ENCODE assay signal across 15 cellular contexts in the genomic region with DNA sequence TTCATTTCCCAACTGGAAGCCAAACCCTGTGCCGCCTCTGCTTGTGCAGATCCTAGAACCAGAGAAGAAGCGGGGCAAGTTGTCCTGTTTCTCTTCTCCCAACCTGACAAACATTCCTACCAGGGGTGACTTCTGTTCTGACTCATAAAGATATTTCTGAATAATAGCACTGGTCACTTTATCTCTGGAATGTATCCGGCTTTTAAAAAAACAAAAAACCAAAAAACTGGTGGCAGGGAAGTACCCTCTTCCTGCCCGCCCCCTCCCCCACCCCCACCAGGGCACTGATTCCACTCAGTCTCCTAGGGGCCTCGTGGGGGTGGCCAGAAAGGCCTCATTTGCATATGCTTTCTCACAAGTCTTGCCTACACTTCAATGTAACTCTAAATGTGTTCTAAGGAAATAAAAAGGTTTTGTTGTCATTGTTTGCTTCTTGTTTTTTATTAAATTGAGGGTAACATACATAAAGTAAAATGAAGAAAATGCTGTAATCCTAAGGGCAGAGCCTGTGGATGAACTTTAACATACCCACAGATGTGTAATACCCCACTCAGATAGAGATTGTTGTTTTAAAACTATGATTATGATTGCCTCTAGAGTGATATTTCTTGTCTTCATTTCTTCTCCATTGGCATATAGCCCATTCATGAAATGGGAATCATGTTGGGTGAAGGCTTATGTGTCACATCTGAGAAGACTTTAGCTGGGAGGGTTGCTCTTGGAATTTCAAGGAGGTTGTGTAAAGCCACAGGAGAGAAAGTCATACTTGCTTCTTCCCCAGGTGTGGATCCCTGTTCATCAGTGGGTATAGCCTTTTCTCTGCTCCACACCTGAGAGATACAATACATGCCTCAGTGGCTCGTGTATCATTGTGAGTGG. TPM values are rescaled to one million over a fixed set of nuclear protein-coding genes. Genes with fewer than 3 reads are reported as not detected.
DNase-seq lines count a peak whose midpoint lies in the region; ATAC-seq and TF ChIP-seq lines count a peak whose summit lies in the region.
"Had no signal": no experiment of that assay in that cellular context is flagged by ENCODE, and none has a peak within 500 bp of the region (broad histone marks: within the 10 kb centered on the region; RNA-seq: fewer than 3 reads in every experiment).

No MANE protein-coding gene starts in this region.

- 52 to 60% (median 55%) methylated on average over 6 of the region's 6 CpGs for WGBS in spleen, 5 donors

- no peak overlapping the region for H3K4me3 ChIP-seq in SK-N-MC
- H3K4me3 ChIP-seq in spleen = no peak overlapping the region
- no peak overlapping the region for H3K4me3 ChIP-seq in mucosa of descending colon
- H3K4me3 ChIP-seq: esophagus squamous epithelium, lower lobe of right lung had no signal

- intact Hi-C loops in activated CD4-positive, alpha-beta memory T cell treated with anti-CD3 and anti-CD28 coated beads for 36 hours (cut with micrococcal nuclease) = loop anchor here (2.0 kb wide), 1 partner anchor 21 kb away; no protein-coding TSS in a partner anchor
- intact Hi-C loops in spleen (cut with DNase I; ENCODE audit: low total_unique reads) (no loop called here), mucosa of descending colon (cut with DNase I, micrococcal nuclease) (no loop called here)

- no peak for DNase-seq in activated CD4-positive, alpha-beta memory T cell treated with anti-CD3 and anti-CD28 coated beads for 36 hours
- DNase-seq in activated CD4-positive, alpha-beta memory T cell treated with anti-CD3 and anti-CD28 coated beads, Interleukin-2, amount 10 ng/mL, durations not matched to agents 7 days and 5 days = no peak
- DNase-seq in SK-N-MC (ENCODE audit: low read depth, low spot score) (no peak), dermis blood vessel endothelial cell (peak; percentile 47), spleen (peak; percentile 4), hypothalamus (lab: John Stamatoyannopoulos, UW) (no peak), type B pancreatic cell (ENCODE audit: extremely low spot score, unreplicated experiment) (no peak), mucosa of descending colon (no peak)
- DNase-seq: activated CD4-positive, alpha-beta T cell treated with anti-CD3 and anti-CD28 coated beads for 48 hours; activated naive CD4-positive, alpha-beta T cell treated with anti-CD3 and anti-CD28 coated beads for 36 hours; Caco-2; esophagus squamous epithelium; lower lobe of right lung had no signal

- ATAC-seq in mucosa of descending colon = no peak
- ATAC-seq: lower lobe of right lung had no signal

- H3K4me3 Mint-ChIP-seq in activated CD4-positive, alpha-beta memory T cell treated with anti-CD3 and anti-CD28 coated beads for 36 hours = peak overlapping the region; percentile 16
- H3K4me3 Mint-ChIP-seq in activated CD4-positive, alpha-beta memory T cell treated with anti-CD3 and anti-CD28 coated beads, Interleukin-2, amount 10 ng/mL, durations not matched to agents 7 days and 5 days = no peak overlapping the region
- H3K4me3 Mint-ChIP-seq in type B pancreatic cell = no peak overlapping the region
- H3K4me3 Mint-ChIP-seq: activated naive CD4-positive, alpha-beta T cell treated with anti-CD3 and anti-CD28 coated beads for 36 hours; central memory CD8-positive, alpha-beta T cell had no signal

- H3K9me3 ChIP-seq in SK-N-MC (ENCODE audit: low read depth, low read length) (no peaks in the 10 kb centered on the region), spleen (no peaks in the 10 kb centered on the region), mucosa of descending colon (no peaks in the 10 kb centered on the region)
- H3K9me3 ChIP-seq: Caco-2, esophagus squamous epithelium, lower lobe of right lung, neutrophil had no signal

- H3K27ac Mint-ChIP-seq in activated CD4-positive, alpha-beta memory T cell treated with anti-CD3 and anti-CD28 coated beads for 36 hours = peak overlapping the region; percentile 85
- H3K27ac Mint-ChIP-seq in activated CD4-positive, alpha-beta memory T cell treated with anti-CD3 and anti-CD28 coated beads, Interleukin-2, amount 10 ng/mL, durations not matched to agents 7 days and 5 days = no peak overlapping the region
- no peak overlapping the region for H3K27ac Mint-ChIP-seq in type B pancreatic cell

- H3K36me3 ChIP-seq in SK-N-MC (ENCODE audit: insufficient read depth, low read length) (no peaks in the 10 kb centered on the region), spleen (no peaks in the 10 kb centered on the region), mucosa of descending colon (ENCODE audit: low read depth) (no peaks in the 10 kb centered on the region)
- H3K36me3 ChIP-seq: esophagus squamous epithelium, lower lobe of right lung, neutrophil had no signal

- no peaks in the 10 kb centered on the region for H3K9me3 Mint-ChIP-seq in activated CD4-positive, alpha-beta memory T cell treated with anti-CD3 and anti-CD28 coated beads for 36 hours
- H3K9me3 Mint-ChIP-seq in activated CD4-positive, alpha-beta memory T cell treated with anti-CD3 and anti-CD28 coated beads, Interleukin-2, amount 10 ng/mL, durations not matched to agents 7 days and 5 days = no peaks in the 10 kb centered on the region
- no peaks in the 10 kb centered on the region for H3K9me3 Mint-ChIP-seq in type B pancreatic cell
- H3K9me3 Mint-ChIP-seq: activated naive CD4-positive, alpha-beta T cell treated with anti-CD3 and anti-CD28 coated beads for 36 hours; central memory CD8-positive, alpha-beta T cell had no signal

- H3K27ac ChIP-seq in SK-N-MC (peak overlapping the region; percentile 3; the same call in 1 of the 2 replicates), spleen (no peak overlapping the region)
- H3K27ac ChIP-seq: lower lobe of right lung, neutrophil had no signal

- H3K36me3 Mint-ChIP-seq in activated CD4-positive, alpha-beta memory T cell treated with anti-CD3 and anti-CD28 coated beads for 36 hours = no peaks in the 10 kb centered on the region
- H3K36me3 Mint-ChIP-seq in activated CD4-positive, alpha-beta memory T cell treated with anti-CD3 and anti-CD28 coated beads, Interleukin-2, amount 10 ng/mL, durations not matched to agents 7 days and 5 days (ENCODE audit: low read depth) = no peaks in the 10 kb centered on the region
- H3K36me3 Mint-ChIP-seq in type B pancreatic cell = no peaks in the 10 kb centered on the region

- TF ChIP-seq POLR2A in spleen (IDR thresholded peaks at IDR 0.05) = no peak

- TF ChIP-seq CTCF in spleen (IDR thresholded peaks at IDR 0.05 in 8 of 11, conservative IDR thresholded peaks at IDR 0.05 in 3 of 11) (no peak), type B pancreatic cell (conservative IDR thresholded peaks at IDR 0.05) (no peak), mucosa of descending colon (IDR thresholded peaks at IDR 0.05) (no peak)

- CTCF ChIA-PET in activated CD4-positive, alpha-beta memory T cell treated with anti-CD3 and anti-CD28 coated beads for 36 hours (lab: Charles Lee) = no interaction called here
- CTCF ChIA-PET in activated CD4-positive, alpha-beta memory T cell treated with anti-CD3 and anti-CD28 coated beads, Interleukin-2, amount 10 ng/mL, durations not matched to agents 7 days and 5 days (lab: Charles Lee) = no interaction called here

- POLR2A ChIA-PET in activated CD4-positive, alpha-beta memory T cell treated with anti-CD3 and anti-CD28 coated beads for 36 hours (lab: Charles Lee) = no interaction called here
- POLR2A ChIA-PET in activated CD4-positive, alpha-beta memory T cell treated with anti-CD3 and anti-CD28 coated beads, Interleukin-2, amount 10 ng/mL, durations not matched to agents 7 days and 5 days (lab: Charles Lee) = interaction anchor here (6.6 kb wide), 1 partner anchor 29 kb away, joined by 114 read pairs; no protein-coding TSS in a partner anchor

- no peaks in the 10 kb centered on the region for H3K27me3 Mint-ChIP-seq in activated CD4-positive, alpha-beta memory T cell treated with anti-CD3 and anti-CD28 coated beads for 36 hours
- no peaks in the 10 kb centered on the region for H3K27me3 Mint-ChIP-seq in activated CD4-positive, alpha-beta memory T cell treated with anti-CD3 and anti-CD28 coated beads, Interleukin-2, amount 10 ng/mL, durations not matched to agents 7 days and 5 days
- peaks cover 2% of the 10 kb centered on the region for H3K27me3 Mint-ChIP-seq in type B pancreatic cell
- H3K27me3 Mint-ChIP-seq: central memory CD8-positive, alpha-beta T cell had no signal

- H3K9ac ChIP-seq in SK-N-MC (ENCODE audit: insufficient read length) = no peak overlapping the region

- H3K4me1 ChIP-seq in spleen = peaks cover 0 to 39% (median 18%) of the 10 kb centered on the region in 6 donors
- peaks cover 15% of the 10 kb centered on the region for H3K4me1 ChIP-seq in mucosa of descending colon (ENCODE audit: low read depth)

- peaks cover 0 to 12% (median 0%) of the 10 kb centered on the region in 7 donors for H3K27me3 ChIP-seq in spleen (replicated peaks in 1 of 7)
- H3K27me3 ChIP-seq: esophagus squamous epithelium had no signal

- peaks cover 34% of the 10 kb centered on the region for H3K4me1 Mint-ChIP-seq in activated CD4-positive, alpha-beta memory T cell treated with anti-CD3 and anti-CD28 coated beads for 36 hours (ENCODE audit: low read depth)
- H3K4me1 Mint-ChIP-seq in activated CD4-positive, alpha-beta memory T cell treated with anti-CD3 and anti-CD28 coated beads, Interleukin-2, amount 10 ng/mL, durations not matched to agents 7 days and 5 days = peaks cover 31% of the 10 kb centered on the region
- peaks cover 19% of the 10 kb centered on the region for H3K4me1 Mint-ChIP-seq in type B pancreatic cell (ENCODE audit: unreplicated experiment)

RNA-seq across cellular contexts. Expression of a gene that starts 5.3 kb away (rescaled TPM):
- 100 to 1,000 TPM; 172 to 182 TPM for total RNA-seq in activated CD4-positive, alpha-beta memory T cell treated with anti-CD3 and anti-CD28 coated beads for 36 hours
- 100 to 1,000 TPM in 1 of 2 experiments, 10 to 100 TPM in 1; 96.4 to 100 TPM for total RNA-seq in activated CD4-positive, alpha-beta memory T cell treated with anti-CD3 and anti-CD28 coated beads, Interleukin-2, amount 10 ng/mL, durations not matched to agents 7 days and 5 days
- total RNA-seq in dermis blood vessel endothelial cell (58.4 and 59.1 TPM in 2 replicates), spleen (100 to 1,000 TPM in 3 of 7 donors, 10 to 100 TPM in 4; 53.0 to 134 (median 97.1) TPM), type B pancreatic cell (ENCODE audit: low replicate concordance) (42.1 and 100 TPM in 2 replicates), mucosa of descending colon (100 to 1,000 TPM; 160 to 166 (median 162) TPM)
- 10 to 100 TPM in 1 of 3 donors, 1 to 10 TPM in 2; 3.2 to 14.8 (median 4.7) TPM for polyA plus RNA-seq in spleen

Comparison
In these comparisons a context has a peak if more than half of its experiments do, and no peak if none do; other contexts are left out.
1. DNase-seq: peak in dermis blood vessel endothelial cell (single experiment) and spleen (single experiment); none in activated CD4-positive, alpha-beta memory T cell treated with anti-CD3 and anti-CD28 coated beads for 36 hours (single experiment), activated CD4-positive, alpha-beta memory T cell treated with anti-CD3 and anti-CD28 coated beads, Interleukin-2, amount 10 ng/mL, durations not matched to agents 7 days and 5 days (single experiment), SK-N-MC (single experiment), hypothalamus (0 of 51), type B pancreatic cell (single experiment) and mucosa of descending colon (0 of 3).